Comparison of ENCODE assay signal across 9 cellular contexts in the genomic region with DNA sequence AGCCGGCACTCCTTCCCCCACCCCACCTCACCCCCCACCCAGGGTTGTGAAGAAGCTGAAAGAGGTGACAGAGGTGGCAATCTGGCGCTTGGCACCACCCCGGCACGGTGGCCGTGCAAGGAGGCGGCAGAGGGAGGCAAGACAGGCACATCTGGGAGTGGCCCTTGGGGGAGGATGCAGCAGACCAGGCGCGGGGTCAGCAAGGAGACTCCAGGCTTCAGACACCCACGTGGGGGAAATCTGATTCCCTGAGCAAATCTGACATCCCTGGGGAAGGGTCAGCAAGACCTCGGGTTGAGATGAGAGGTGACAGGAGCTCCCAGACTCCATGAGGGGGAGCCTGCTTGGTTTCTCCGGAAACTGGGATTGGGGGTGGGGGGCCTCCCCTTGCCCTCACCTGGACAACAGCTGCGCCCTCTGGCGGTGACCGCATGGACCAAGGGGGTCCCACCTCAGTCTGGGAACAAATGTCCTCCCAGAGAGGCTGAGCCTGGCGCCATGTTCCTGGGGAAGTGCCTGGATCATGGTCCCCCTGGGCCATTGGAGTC. TPM values are rescaled to one million over a fixed set of nuclear protein-coding genes. Genes with fewer than 3 reads are reported as not detected.
DNase-seq lines count a peak whose midpoint lies in the region; ATAC-seq and TF ChIP-seq lines count a peak whose summit lies in the region.
"Had no signal": no experiment of that assay in that cellular context is flagged by ENCODE, and none has a peak within 500 bp of the region (broad histone marks: within the 10 kb centered on the region; RNA-seq: fewer than 3 reads in every experiment).

No MANE protein-coding gene starts in this region.

- H3K4me1 ChIP-seq in psoas muscle: peaks cover 32% of the 10 kb centered on the region

- peak; percentile 89 for DNase-seq in SK-N-DZ (ENCODE audit: low spot score)
- no peak for DNase-seq in epithelial cell of proximal tubule (ENCODE audit: low read depth)
- DNase-seq in psoas muscle: peak in 1 of 2 donors; percentile 31
- DNase-seq in OCI-M1 (lab: John Stamatoyannopoulos, UW): no peak
- no peak for DNase-seq in NCI-H2081 (lab: John Stamatoyannopoulos, UW)
- no peak for DNase-seq in NCI-H2196 (lab: John Stamatoyannopoulos, UW; ENCODE audit: unreplicated experiment)
- DNase-seq: NCI-H187 had no signal

- peak; percentile 81 for TF ChIP-seq CTCF in GM12873 (IDR thresholded peaks at IDR 0.05; ENCODE audit: insufficient read depth, low read depth, low read length, missing control alignments)
- TF ChIP-seq CTCF in epithelial cell of proximal tubule (conservative IDR thresholded peaks at IDR 0.05; ENCODE audit: low read depth, low read length): peak; percentile 60
- peak; percentile 19 for TF ChIP-seq CTCF in psoas muscle (IDR thresholded peaks at IDR 0.05)

- H3K27ac ChIP-seq in psoas muscle: no peak overlapping the region

- ATAC-seq in psoas muscle: no peak
- no peak for ATAC-seq in HG03097 (IDR thresholded peaks at IDR 0.05; ENCODE audit: low FRiP score, unreplicated experiment)

- WGBS in psoas muscle, 3 donors: 50 to 53% (median 50%) methylated on average over 14 to 15 of the region's 15 CpGs

- no peaks in the 10 kb centered on the region for H3K36me3 ChIP-seq in psoas muscle (ENCODE audit: insufficient read depth in 1 of 2, low read depth in 1 of 2)

- no peaks in the 10 kb centered on the region for H3K27me3 ChIP-seq in psoas muscle (ENCODE audit: insufficient read depth in 3 of 3, low read length in 2 of 3)

- no peaks in the 10 kb centered on the region for H3K9me3 ChIP-seq in psoas muscle

- H3K4me3 ChIP-seq in epithelial cell of proximal tubule (ENCODE audit: low read depth, low read length): no peak overlapping the region
- no peak overlapping the region for H3K4me3 ChIP-seq in psoas muscle

- intact Hi-C loops in psoas muscle (cut with DNase I): no loop called here

RNA-seq across cellular contexts. Expression of gene RCOR2, which starts 4.0 kb away (rescaled TPM):
- 115 and 123 TPM in 2 replicates for polyA plus RNA-seq in SK-N-DZ (2014; cell fraction: cytosol; rRNA removed)
- polyA plus RNA-seq in SK-N-DZ (2014; cell fraction: nucleus; rRNA removed): 163 and 172 TPM in 2 replicates
- total RNA-seq in epithelial cell of proximal tubule (3.1 and 4.8 TPM in 2 replicates), psoas muscle (1 to 10 TPM in 1 of 4 donors, under 1 TPM in 3; 0.25 to 2.1 (median 0.47) TPM)
- under 1 TPM; 0.07 to 0.91 (median 0.77) TPM for polyA plus RNA-seq in psoas muscle

RNA-seq across cellular contexts. Expression of gene NAA40, which starts 17.9 kb away (rescaled TPM):
- polyA plus RNA-seq in SK-N-DZ (2014; cell fraction: cytosol; rRNA removed): 65.1 and 69.4 TPM in 2 replicates
- polyA plus RNA-seq in SK-N-DZ (2014; cell fraction: nucleus; rRNA removed): 88.4 and 112 TPM in 2 replicates
- total RNA-seq in epithelial cell of proximal tubule: 17.6 and 19.4 TPM in 2 replicates
- total RNA-seq in psoas muscle: 10 to 100 TPM in 1 of 4 donors, 1 to 10 TPM in 3; 5.4 to 13.7 (median 7.8) TPM
- polyA plus RNA-seq in psoas muscle: 10 to 100 TPM in 1 of 3 donors, 1 to 10 TPM in 2; 4.6 to 10.5 (median 7.6) TPM

RNA-seq across cellular contexts. Expression of gene COX8A, which starts 53.5 kb away (rescaled TPM):
- polyA plus RNA-seq in SK-N-DZ (2014; cell fraction: cytosol; rRNA removed): 990 and 1,061 TPM in 2 replicates
- polyA plus RNA-seq in SK-N-DZ (2014; cell fraction: nucleus; rRNA removed): 814 and 955 TPM in 2 replicates
- total RNA-seq in epithelial cell of proximal tubule (539 and 593 TPM in 2 replicates), psoas muscle (100 to 1,000 TPM; 547 to 830 (median 614) TPM)
- polyA plus RNA-seq in psoas muscle: 1,000 to 10,000 TPM; 1,239 to 1,847 (median 1,663) TPM

Comparison
In these comparisons a context has a peak if more than half of its experiments do, and no peak if none do; other contexts are left out.
1. CTCF ChIP-seq: peak in every context shown above with its lines; median percentile 81 in GM12873; 60 in epithelial cell of proximal tubule; 19 in psoas muscle.